Comparison of ENCODE assay signal across 16 cellular contexts in the genomic region with DNA sequence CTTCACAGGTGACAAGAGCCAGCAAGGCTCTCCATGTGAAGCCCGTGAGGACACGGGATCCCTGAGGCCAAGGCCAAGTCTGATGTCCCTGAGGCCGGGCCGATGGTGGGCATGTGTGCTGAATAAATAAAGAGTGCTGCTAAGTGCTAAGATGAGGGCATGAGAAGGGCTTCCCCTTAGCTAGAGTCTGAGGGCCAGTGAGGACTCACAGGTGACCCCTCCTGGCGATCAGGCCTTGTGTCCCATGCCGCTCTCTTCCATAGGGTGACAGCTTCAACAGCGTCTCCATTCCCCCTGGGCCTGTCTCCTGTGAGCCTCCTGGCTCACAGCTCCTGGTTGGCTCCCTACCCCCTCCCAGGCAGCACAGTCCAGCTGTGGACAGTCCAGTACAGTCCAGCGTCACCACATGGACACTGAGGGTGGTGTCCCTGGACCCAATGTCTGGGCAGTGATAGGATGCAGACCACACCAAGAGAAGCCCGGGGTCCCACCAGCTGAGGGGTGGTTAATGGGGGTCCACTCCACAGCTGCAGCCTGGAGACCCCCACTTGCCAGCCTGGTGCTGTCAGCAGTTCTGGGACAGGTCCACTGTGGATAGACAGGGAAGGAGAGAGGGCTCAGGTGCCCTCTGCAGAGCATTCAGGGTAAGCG.
DNase-seq lines count a peak whose midpoint lies in the region; ATAC-seq and TF ChIP-seq lines count a peak whose summit lies in the region.
"Had no signal": no experiment of that assay in that cellular context is flagged by ENCODE, and none has a peak within 500 bp of the region (broad histone marks: within the 10 kb centered on the region; RNA-seq: fewer than 3 reads in every experiment).

No MANE protein-coding gene starts in this region.

- ATAC-seq in GM23338: peak; percentile 59
- no peak for ATAC-seq in activated CD8-positive, alpha-beta memory T cell treated with anti-CD3 and anti-CD28 coated beads, Interleukin-2, amount 10 ng/mL, durations not matched to agents 7 days and 5 days

- no peak overlapping the region for H3K4me2 ChIP-seq in GM23338

- H2AFZ ChIP-seq in GM23338: no peak overlapping the region

- H3K27ac Mint-ChIP-seq in GM23338: no peak overlapping the region
- H3K27ac Mint-ChIP-seq in activated CD8-positive, alpha-beta memory T cell treated with anti-CD3 and anti-CD28 coated beads, Interleukin-2, amount 10 ng/mL, durations not matched to agents 7 days and 5 days: no peak overlapping the region

- 70 to 74% methylated on average over 2 to 8 of the region's 10 CpGs for WGBS in transverse colon (ENCODE audit: low coverage in 1 of 2), 2 donors

- H3K4me1 Mint-ChIP-seq in GM23338: no peaks in the 10 kb centered on the region
- no peaks in the 10 kb centered on the region for H3K4me1 Mint-ChIP-seq in activated CD8-positive, alpha-beta memory T cell treated with anti-CD3 and anti-CD28 coated beads, Interleukin-2, amount 10 ng/mL, durations not matched to agents 7 days and 5 days

- H3K27ac ChIP-seq in GM23338 (ENCODE audit: low read depth) (no peak overlapping the region), transverse colon (no peak overlapping the region)
- H3K27ac ChIP-seq: Peyer's patch had no signal

- H4K20me1 ChIP-seq in GM23338 (replicated peaks; ENCODE audit: insufficient read depth): no peaks in the 10 kb centered on the region

- no peak overlapping the region for H3K4me3 ChIP-seq in GM23338
- no peak overlapping the region for H3K4me3 ChIP-seq in transverse colon
- H3K4me3 ChIP-seq: Peyer's patch had no signal

- H3F3A ChIP-seq in GM23338 (replicated peaks; ENCODE audit: low read depth): no peaks in the 10 kb centered on the region

- in situ Hi-C loops in transverse colon (cut with MboI; ENCODE audit: low pct_ligation_motif_present in 1 of 4, low pct_unique_long_range_greater_than_20kb in 1 of 4, low sequenced_read_pairs in 3 of 4): no loop called here

- TF ChIP-seq POLR2A in transverse colon (IDR thresholded peaks at IDR 0.05): no peak

- H3K36me3 Mint-ChIP-seq in GM23338 (ENCODE audit: low read depth): no peaks in the 10 kb centered on the region
- H3K36me3 Mint-ChIP-seq in activated CD8-positive, alpha-beta memory T cell treated with anti-CD3 and anti-CD28 coated beads, Interleukin-2, amount 10 ng/mL, durations not matched to agents 7 days and 5 days: no peaks in the 10 kb centered on the region

- peaks cover 4% of the 10 kb centered on the region; the same call in 1 of the 3 replicates for H3K9me3 Mint-ChIP-seq in GM23338
- peaks cover 3% of the 10 kb centered on the region for H3K9me3 Mint-ChIP-seq in activated CD8-positive, alpha-beta memory T cell treated with anti-CD3 and anti-CD28 coated beads, Interleukin-2, amount 10 ng/mL, durations not matched to agents 7 days and 5 days (ENCODE audit: low read depth)

- intact Hi-C loops in posterior vena cava (cut with DNase I): no loop called here
- intact Hi-C loops in transverse colon (cut with DNase I; ENCODE audit: low total_unique reads): no loop called here

- no peak overlapping the region for H3K4me3 Mint-ChIP-seq in GM23338
- H3K4me3 Mint-ChIP-seq in activated CD8-positive, alpha-beta memory T cell treated with anti-CD3 and anti-CD28 coated beads, Interleukin-2, amount 10 ng/mL, durations not matched to agents 7 days and 5 days: no peak overlapping the region

- no peaks in the 10 kb centered on the region for H3K9me2 ChIP-seq in GM23338 (ENCODE audit: insufficient read depth)

- DNase-seq in GM23338 (ENCODE audit: low spot score) (no peak), iPS-NIHi7 (ENCODE audit: extremely low spot score) (peak; percentile 41), posterior vena cava (ENCODE audit: low spot score) (peak; percentile 45), transverse colon (no peak), NCI-H1436 (lab: John Stamatoyannopoulos, UW) (no peak)
- DNase-seq in activated CD8-positive, alpha-beta memory T cell treated with anti-CD3 and anti-CD28 coated beads, Interleukin-2, amount 10 ng/mL, durations not matched to agents 7 days and 5 days: peak; percentile 8
- DNase-seq in central memory CD4-positive, alpha-beta T cell: no peak
- DNase-seq: EL, HCEC 1CT, Kasumi-1, NCI-H1105 treated with DMSO at 0.1 percent for 48 hours, NCI-H1930, NCI-H2171 treated with DMSO at 0.1 percent for 48 hours, NCI-H510A, SIG-M5 had no signal

- TF ChIP-seq CTCF in GM23338 (conservative IDR thresholded peaks at IDR 0.05; ENCODE audit: low read depth in 2 of 2): no peak
- no peak for TF ChIP-seq CTCF in transverse colon (IDR thresholded peaks at IDR 0.05)

- H3K9me3 ChIP-seq in transverse colon: no peaks in the 10 kb centered on the region
- H3K9me3 ChIP-seq: Peyer's patch had no signal

- H3K36me3 ChIP-seq in GM23338 (ENCODE audit: insufficient read depth) (no peaks in the 10 kb centered on the region), transverse colon (no peaks in the 10 kb centered on the region)
- H3K36me3 ChIP-seq: Peyer's patch had no signal

- H3K27me3 ChIP-seq in GM23338 (ENCODE audit: insufficient read depth) (no peaks in the 10 kb centered on the region), transverse colon (no peaks in the 10 kb centered on the region)
- H3K27me3 ChIP-seq: Peyer's patch had no signal

- CTCF ChIA-PET in activated CD8-positive, alpha-beta memory T cell treated with anti-CD3 and anti-CD28 coated beads, Interleukin-2, amount 10 ng/mL, durations not matched to agents 7 days and 5 days (lab: Charles Lee): no interaction called here

- no peaks in the 10 kb centered on the region for H3K79me2 ChIP-seq in GM23338 (replicated peaks; ENCODE audit: insufficient read depth)

- H3K4me1 ChIP-seq in GM23338 (ENCODE audit: insufficient read depth): no peaks in the 10 kb centered on the region
- H3K4me1 ChIP-seq in transverse colon: no peaks in the 10 kb centered on the region
- H3K4me1 ChIP-seq: Peyer's patch had no signal

- TF ChIP-seq EP300 in transverse colon (IDR thresholded peaks at IDR 0.05; ENCODE audit: low read depth): no peak

- H3K27me3 Mint-ChIP-seq in GM23338 (ENCODE audit: insufficient read depth, low read depth, poor library complexity): peaks cover 1% of the 10 kb centered on the region
- no peaks in the 10 kb centered on the region for H3K27me3 Mint-ChIP-seq in activated CD8-positive, alpha-beta memory T cell treated with anti-CD3 and anti-CD28 coated beads, Interleukin-2, amount 10 ng/mL, durations not matched to agents 7 days and 5 days

TF ChIP-seq in GM23338, 12 proteins besides CTCF, POLR2A, EP300 and RAD21 (continues in another document):
- TF ChIP-seq EZH2phosphoT487 (IDR thresholded peaks at IDR 0.05; ENCODE audit: unreplicated experiment) (no peak), ZNF331 (CRISPR knock-in tag; IDR thresholded peaks at IDR 0.05; ENCODE audit: low read depth) (no peak), STAT1 (IDR thresholded peaks at IDR 0.05; ENCODE audit: unreplicated experiment) (no peak), POLR2AphosphoS5 (IDR thresholded peaks at IDR 0.05; ENCODE audit: low read depth) (no peak), NANOG (IDR thresholded peaks at IDR 0.05; ENCODE audit: borderline replicate concordance) (no peak), JUNB (IDR thresholded peaks at IDR 0.05; ENCODE audit: unreplicated experiment) (no peak)

Comparison
In these comparisons a context has a peak if more than half of its experiments do, and no peak if none do; other contexts are left out.
1. DNase-seq: peak in activated CD8-positive, alpha-beta memory T cell treated with anti-CD3 and anti-CD28 coated beads, Interleukin-2, amount 10 ng/mL, durations not matched to agents 7 days and 5 days (single experiment), iPS-NIHi7 (single experiment) and posterior vena cava (single experiment); none in GM23338 (single experiment), transverse colon (single experiment), central memory CD4-positive, alpha-beta T cell (single experiment) and NCI-H1436 (single experiment).